ENCODE assay signal across 8 cellular contexts in genomic region chr12:56338643-56339422, GRCh38. TPM values are rescaled to one million over a fixed set of nuclear protein-coding genes. Genes with fewer than 3 reads are reported as not detected.
DNase-seq lines count a peak whose midpoint lies in the region; ATAC-seq and TF ChIP-seq lines count a peak whose summit lies in the region.

Gene IL23A, plus strand, starts transcription at chr12:56338884. Its CDS starts 161 bp downstream, at chr12:56339045.

- no peak for TF ChIP-seq CTCF in transverse colon (IDR thresholded peaks at IDR 0.05)

- no peaks in the 10 kb centered on the region for H3K9me3 Mint-ChIP-seq in activated T-helper 2 cell treated with anti-CD3 and anti-CD28 coated beads, Interferon-gamma antibody, Interleukin-2, Interleukin-4, amounts not matched to agents 10 μg/mL and 5 μg/mL and 100 μg/mL, durations not matched to agents 14 hours and 24 hours and 36 hours

- H2BK15ac ChIP-seq in mesenchymal stem cell (ENCODE audit: low read depth, poor library complexity, severe bottlenecking), result peak within 1 kb of the TSS; percentile 54

- H3K36me3 ChIP-seq in mesenchymal stem cell (ENCODE audit: control insufficient read depth in 1 of 2, insufficient read depth in 2 of 2, low read depth in 1 of 2, low read length in 2 of 2) (peaks cover 17 to 29% of the 10 kb centered on the region in 2 experiments), transverse colon (peaks cover 0 to 10% (median 4%) of the 10 kb centered on the region in 4 donors)

- H3K79me1 ChIP-seq in mesenchymal stem cell (replicated peaks; ENCODE audit: low read length, poor library complexity, severe bottlenecking), result peaks cover 3% of the 10 kb centered on the region

- H3K14ac ChIP-seq in mesenchymal stem cell (ENCODE audit: low read length in 2 of 2), result no peak within 1 kb of the TSS

- no peak within 1 kb of the TSS for H4K8ac ChIP-seq in mesenchymal stem cell (ENCODE audit: low read length)

- H3K36me3 Mint-ChIP-seq in activated T-helper 2 cell treated with anti-CD3 and anti-CD28 coated beads, Interferon-gamma antibody, Interleukin-2, Interleukin-4, amounts not matched to agents 10 μg/mL and 5 μg/mL and 100 μg/mL, durations not matched to agents 14 hours and 24 hours and 36 hours (ENCODE audit: low read depth), result peaks cover 36% of the 10 kb centered on the region

- no peak within 1 kb of the TSS for H4K91ac ChIP-seq in mesenchymal stem cell (ENCODE audit: low read length)

- H3K9me3 ChIP-seq in mesenchymal stem cell (ENCODE audit: control insufficient read depth, low read length), result no peaks in the 10 kb centered on the region
- no peaks in the 10 kb centered on the region for H3K9me3 ChIP-seq in transverse colon

- H3K4me2 ChIP-seq in mesenchymal stem cell (ENCODE audit: low read length, poor library complexity, severe bottlenecking), result no peak within 1 kb of the TSS

- H3K4me1 Mint-ChIP-seq in activated T-helper 2 cell treated with anti-CD3 and anti-CD28 coated beads, Interferon-gamma antibody, Interleukin-2, Interleukin-4, amounts not matched to agents 10 μg/mL and 5 μg/mL and 100 μg/mL, durations not matched to agents 14 hours and 24 hours and 36 hours (ENCODE audit: low read depth), result peaks cover 33% of the 10 kb centered on the region

- DNase-seq in NCI-H774 (lab: John Stamatoyannopoulos, UW) (peak; percentile 32), mesenchymal stem cell (peak; percentile 25), transverse colon (peak; percentile 30), DMS 273 (lab: John Stamatoyannopoulos, UW; ENCODE audit: unreplicated experiment) (no peak), KBM-7 (no peak), HuH-7.5 (ENCODE audit: low spot score) (no peak)
- DNase-seq in activated T-helper 2 cell treated with anti-CD3 and anti-CD28 coated beads, Interferon-gamma antibody, Interleukin-2, Interleukin-4, amounts not matched to agents 10 μg/mL and 5 μg/mL and 100 μg/mL, durations not matched to agents 14 hours and 24 hours and 36 hours (ENCODE audit: low spot score), result peak; percentile 63

- in situ Hi-C loops in transverse colon (cut with MboI; ENCODE audit: low pct_ligation_motif_present in 1 of 4, low pct_unique_long_range_greater_than_20kb in 1 of 4, low sequenced_read_pairs in 3 of 4), result loop anchor here in 1 of 4 donors (25.0 kb wide), 1 partner anchor 123 kb away; the partner anchor contains the start of genes MIP and SPRYD4
- in situ Hi-C loops in KBM-7 (cut with MboI; ENCODE audit: low pct_unique_long_range_greater_than_20kb, low sequenced_read_pairs), result no loop called here

- ATAC-seq in GM19351 (IDR thresholded peaks at IDR 0.05; ENCODE audit: unreplicated experiment), result peak; percentile 32

- peak within 1 kb of the TSS; percentile 99 for H3K27ac Mint-ChIP-seq in activated T-helper 2 cell treated with anti-CD3 and anti-CD28 coated beads, Interferon-gamma antibody, Interleukin-2, Interleukin-4, amounts not matched to agents 10 μg/mL and 5 μg/mL and 100 μg/mL, durations not matched to agents 14 hours and 24 hours and 36 hours

- WGBS in mesenchymal stem cell, result 52% methylated on average over 7 of the region's 8 CpGs
- 32 to 46% methylated on average over 7 to 8 of the region's 8 CpGs for WGBS in transverse colon (ENCODE audit: low coverage in 1 of 2), 2 donors

- H3K4me3 Mint-ChIP-seq in activated T-helper 2 cell treated with anti-CD3 and anti-CD28 coated beads, Interferon-gamma antibody, Interleukin-2, Interleukin-4, amounts not matched to agents 10 μg/mL and 5 μg/mL and 100 μg/mL, durations not matched to agents 14 hours and 24 hours and 36 hours (ENCODE audit: low read depth), result peak within 1 kb of the TSS; percentile 88

- no peaks in the 10 kb centered on the region for H3K27me3 Mint-ChIP-seq in activated T-helper 2 cell treated with anti-CD3 and anti-CD28 coated beads, Interferon-gamma antibody, Interleukin-2, Interleukin-4, amounts not matched to agents 10 μg/mL and 5 μg/mL and 100 μg/mL, durations not matched to agents 14 hours and 24 hours and 36 hours (ENCODE audit: low read depth)

- TF ChIP-seq EP300 in transverse colon (IDR thresholded peaks at IDR 0.05; ENCODE audit: low read depth), result no peak

- no peak within 1 kb of the TSS for H2AFZ ChIP-seq in mesenchymal stem cell (ENCODE audit: low read depth, low read length)

- H3K4me3 ChIP-seq in mesenchymal stem cell (ENCODE audit: insufficient read depth in 1 of 2, low read depth in 1 of 2, low read length in 2 of 2) (no peak within 1 kb of the TSS), transverse colon (no peak within 1 kb of the TSS)

- no peak within 1 kb of the TSS for H3K18ac ChIP-seq in mesenchymal stem cell (ENCODE audit: low read depth in 1 of 2, low read length in 2 of 2)

- no peak within 1 kb of the TSS for H3K4ac ChIP-seq in mesenchymal stem cell (ENCODE audit: low read depth in 1 of 2, low read length in 2 of 2)

- TF ChIP-seq POLR2A in transverse colon (IDR thresholded peaks at IDR 0.05), result no peak

- H3K27ac ChIP-seq in mesenchymal stem cell (ENCODE audit: low read length, poor library complexity, severe bottlenecking) (no peak within 1 kb of the TSS), transverse colon (peak within 1 kb of the TSS; percentile 5 to 56 (median 27))

- no peak within 1 kb of the TSS for H2BK120ac ChIP-seq in mesenchymal stem cell (ENCODE audit: low read depth, low read length)

- peaks cover 5% of the 10 kb centered on the region for H3K4me1 ChIP-seq in mesenchymal stem cell (ENCODE audit: control insufficient read depth, insufficient read depth, low read depth, low read length)
- H3K4me1 ChIP-seq in transverse colon, result peaks cover 0 to 5% (median 0%) of the 10 kb centered on the region in 4 donors

- intact Hi-C loops in activated T-helper 2 cell treated with anti-CD3 and anti-CD28 coated beads, Interferon-gamma antibody, Interleukin-2, Interleukin-4, amounts not matched to agents 10 μg/mL and 5 μg/mL and 100 μg/mL, durations not matched to agents 14 hours and 24 hours and 36 hours (cut with micrococcal nuclease), result loop anchor here (1.0 to 2.0 kb wide), 3 partner anchors 21 to 130 kb away; partner anchors contain the start of genes CS, SPRYD4 and STAT2
- intact Hi-C loops in transverse colon (cut with DNase I; ENCODE audit: low total_unique reads), result no loop called here

- no peak within 1 kb of the TSS for H2AK5ac ChIP-seq in mesenchymal stem cell (ENCODE audit: low read length, severe bottlenecking)

- H2BK12ac ChIP-seq in mesenchymal stem cell (ENCODE audit: low read length in 2 of 2), result no peak within 1 kb of the TSS

- H2BK5ac ChIP-seq in mesenchymal stem cell (ENCODE audit: low read depth, low read length, poor library complexity, severe bottlenecking), result no peak within 1 kb of the TSS

- no peaks in the 10 kb centered on the region for H3K27me3 ChIP-seq in mesenchymal stem cell (ENCODE audit: control insufficient read depth in 1 of 2, insufficient read depth in 1 of 2, low read length in 2 of 2)
- H3K27me3 ChIP-seq in transverse colon, result no peaks in the 10 kb centered on the region

- no peak within 1 kb of the TSS for H3K9ac ChIP-seq in mesenchymal stem cell (ENCODE audit: low read length)

- H3K23ac ChIP-seq in mesenchymal stem cell (ENCODE audit: low read length in 2 of 2), result no peak within 1 kb of the TSS

RNA-seq across cellular contexts. Expression of gene IL23A, which starts in this region (rescaled TPM):
- 30.4 and 31.0 TPM in 2 replicates for total RNA-seq in activated T-helper 2 cell treated with anti-CD3 and anti-CD28 coated beads, Interferon-gamma antibody, Interleukin-2, Interleukin-4, amounts not matched to agents 10 μg/mL and 5 μg/mL and 100 μg/mL, durations not matched to agents 14 hours and 24 hours and 36 hours
- polyA plus RNA-seq in mesenchymal stem cell (2013, experiment 1 of 2), result 0.06 TPM
- not detected for polyA plus RNA-seq in mesenchymal stem cell (2013, experiment 2 of 2)
- total RNA-seq in transverse colon, result 1 to 10 TPM in 1 of 4 donors, not detected in 3; 1.3 TPM

Comparison
In these comparisons a context has a peak if more than half of its experiments do, and no peak if none do; other contexts are left out.
1. RNA of gene IL23A (total RNA-seq): 30.4 to 31.0 TPM in activated T-helper 2 cell treated with anti-CD3 and anti-CD28 coated beads, Interferon-gamma antibody, Interleukin-2, Interleukin-4, amounts not matched to agents 10 μg/mL and 5 μg/mL and 100 μg/mL, durations not matched to agents 14 hours and 24 hours and 36 hours; 1.3 TPM in transverse colon; every median in the first group is over 10 times any median in the second.
2. DNase-seq: peak in NCI-H774 (single experiment), activated T-helper 2 cell treated with anti-CD3 and anti-CD28 coated beads, Interferon-gamma antibody, Interleukin-2, Interleukin-4, amounts not matched to agents 10 μg/mL and 5 μg/mL and 100 μg/mL, durations not matched to agents 14 hours and 24 hours and 36 hours (single experiment), mesenchymal stem cell (single experiment) and transverse colon (single experiment); none in DMS 273 (single experiment), KBM-7 (single experiment) and HuH-7.5 (single experiment).